8 cellular contexts compared by ENCODE assay signal in the genomic region with DNA sequence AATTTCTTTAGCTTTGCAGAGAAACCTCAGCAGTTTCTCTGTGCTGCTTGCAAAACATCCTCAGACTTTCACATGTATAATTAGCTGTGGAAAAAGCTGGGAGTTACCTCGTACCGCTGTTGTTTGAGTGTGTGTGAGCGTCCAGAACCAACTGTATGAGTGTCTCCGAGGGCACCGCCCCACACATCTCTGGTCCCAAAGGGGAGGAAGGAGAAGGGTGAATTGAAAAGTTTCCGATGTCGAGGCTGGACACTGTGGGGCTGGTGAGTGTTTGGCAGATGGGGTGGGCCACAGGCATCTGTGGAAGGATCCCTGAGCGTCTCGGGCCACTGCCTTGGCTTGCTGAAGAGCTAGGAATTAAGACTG. TPM values are rescaled to one million over a fixed set of nuclear protein-coding genes. Genes with fewer than 3 reads are reported as not detected.
DNase-seq lines count a peak whose midpoint lies in the region; ATAC-seq and TF ChIP-seq lines count a peak whose summit lies in the region.

No MANE protein-coding gene starts in this region.

- no peaks in the 10 kb centered on the region for H3K9me3 ChIP-seq in CD4-positive, CD25-positive, alpha-beta regulatory T cell (ENCODE audit: control insufficient read depth in 2 of 2, low read length in 2 of 2)
- no peaks in the 10 kb centered on the region for H3K9me3 ChIP-seq in gastroesophageal sphincter
- no peaks in the 10 kb centered on the region for H3K9me3 ChIP-seq in parathyroid adenoma (ENCODE audit: control insufficient read depth, low read length)

- H3K4me2 ChIP-seq in parathyroid adenoma (ENCODE audit: low read length) = peak overlapping the region; percentile 82

- no peak for ATAC-seq in CD4-positive, CD25-positive, alpha-beta regulatory T cell (ENCODE audit: low read depth in 2 of 2)
- ATAC-seq in gastroesophageal sphincter (peak; percentile 6), GM21526 (IDR thresholded peaks at IDR 0.05; ENCODE audit: low FRiP score, unreplicated experiment) (no peak)

- H3K4me1 Mint-ChIP-seq in CD4-positive, CD25-positive, alpha-beta regulatory T cell = peaks cover 4 to 65% (median 34%) of the 10 kb centered on the region in 4 donors
- H3K4me1 Mint-ChIP-seq in activated T-helper 1 cell treated with anti-CD3 and anti-CD28 coated beads, Interleukin-12 subunit alpha, Interleukin-12 subunit beta, Interleukin-2, Interleukin-4 antibody, amounts not matched to agents 30 ng/mL and 10 ng/mL and 1 ng/mL, durations not matched to agents 14 hours and 24 hours and 36 hours (ENCODE audit: low read depth) = peaks cover 84% of the 10 kb centered on the region

- H3K27me3 Mint-ChIP-seq in CD4-positive, CD25-positive, alpha-beta regulatory T cell = no peaks in the 10 kb centered on the region
- no peaks in the 10 kb centered on the region for H3K27me3 Mint-ChIP-seq in activated T-helper 1 cell treated with anti-CD3 and anti-CD28 coated beads, Interleukin-12 subunit alpha, Interleukin-12 subunit beta, Interleukin-2, Interleukin-4 antibody, amounts not matched to agents 30 ng/mL and 10 ng/mL and 1 ng/mL, durations not matched to agents 14 hours and 24 hours and 36 hours (ENCODE audit: insufficient read depth)

- peaks cover 8% of the 10 kb centered on the region for H3K79me2 ChIP-seq in parathyroid adenoma

- H3K9me3 Mint-ChIP-seq in CD4-positive, CD25-positive, alpha-beta regulatory T cell = peaks cover 0 to 3% (median 0%) of the 10 kb centered on the region in 7 donors
- no peaks in the 10 kb centered on the region for H3K9me3 Mint-ChIP-seq in activated T-helper 1 cell treated with anti-CD3 and anti-CD28 coated beads, Interleukin-12 subunit alpha, Interleukin-12 subunit beta, Interleukin-2, Interleukin-4 antibody, amounts not matched to agents 30 ng/mL and 10 ng/mL and 1 ng/mL, durations not matched to agents 14 hours and 24 hours and 36 hours

- peak overlapping the region; percentile 93 for H3K4me3 ChIP-seq in CD4-positive, CD25-positive, alpha-beta regulatory T cell (ENCODE audit: low read depth, low read length)
- H3K4me3 ChIP-seq in gastroesophageal sphincter (peak overlapping the region; percentile 66 to 76), parathyroid adenoma (ENCODE audit: low read depth, low read length) (peak overlapping the region; percentile 60)

- H3K4me1 ChIP-seq in CD4-positive, CD25-positive, alpha-beta regulatory T cell (ENCODE audit: control insufficient read depth, insufficient read depth, low read length, poor library complexity, severe bottlenecking) = peaks cover 58% of the 10 kb centered on the region
- H3K4me1 ChIP-seq in gastroesophageal sphincter (peaks cover 0 to 54% (median 30%) of the 10 kb centered on the region in 3 donors), parathyroid adenoma (peaks cover 3% of the 10 kb centered on the region)

- H3K36me3 Mint-ChIP-seq in CD4-positive, CD25-positive, alpha-beta regulatory T cell = peaks cover 16% of the 10 kb centered on the region
- H3K36me3 Mint-ChIP-seq in activated T-helper 1 cell treated with anti-CD3 and anti-CD28 coated beads, Interleukin-12 subunit alpha, Interleukin-12 subunit beta, Interleukin-2, Interleukin-4 antibody, amounts not matched to agents 30 ng/mL and 10 ng/mL and 1 ng/mL, durations not matched to agents 14 hours and 24 hours and 36 hours (ENCODE audit: low read depth) = peaks cover 16% of the 10 kb centered on the region

- peaks cover 8% of the 10 kb centered on the region for H3K36me3 ChIP-seq in CD4-positive, CD25-positive, alpha-beta regulatory T cell (ENCODE audit: control insufficient read depth, insufficient read depth, low read length)
- H3K36me3 ChIP-seq in gastroesophageal sphincter (peaks cover 0 to 4% of the 10 kb centered on the region in 2 donors), parathyroid adenoma (ENCODE audit: control insufficient read depth, insufficient read depth, low read length) (no peaks in the 10 kb centered on the region)

- H3K27ac ChIP-seq in CD4-positive, CD25-positive, alpha-beta regulatory T cell (ENCODE audit: insufficient read depth, low read length, poor library complexity, severe bottlenecking) = peak overlapping the region; percentile 88
- peak overlapping the region; percentile 88 to 95 (median 94) for H3K27ac ChIP-seq in gastroesophageal sphincter
- peak overlapping the region; percentile 78 for H3K27ac ChIP-seq in parathyroid adenoma

- H2AFZ ChIP-seq in parathyroid adenoma = peak overlapping the region; percentile 86

- H3K27me3 ChIP-seq in CD4-positive, CD25-positive, alpha-beta regulatory T cell (ENCODE audit: control insufficient read depth, insufficient read depth, low read length) = no peaks in the 10 kb centered on the region
- H3K27me3 ChIP-seq in gastroesophageal sphincter = no peaks in the 10 kb centered on the region
- no peaks in the 10 kb centered on the region for H3K27me3 ChIP-seq in parathyroid adenoma (ENCODE audit: control insufficient read depth, insufficient read depth, low read length)

- no peak for TF ChIP-seq POLR2A in gastroesophageal sphincter (IDR thresholded peaks at IDR 0.05)

- H3K4me3 Mint-ChIP-seq in CD4-positive, CD25-positive, alpha-beta regulatory T cell = peak overlapping the region; percentile 90 to 100 (median 99)
- peak overlapping the region; percentile 92 for H3K4me3 Mint-ChIP-seq in activated T-helper 1 cell treated with anti-CD3 and anti-CD28 coated beads, Interleukin-12 subunit alpha, Interleukin-12 subunit beta, Interleukin-2, Interleukin-4 antibody, amounts not matched to agents 30 ng/mL and 10 ng/mL and 1 ng/mL, durations not matched to agents 14 hours and 24 hours and 36 hours

- no peak for TF ChIP-seq EP300 in gastroesophageal sphincter (IDR thresholded peaks at IDR 0.05)

- WGBS in gastroesophageal sphincter (ENCODE audit: low coverage in 1 of 2), 2 donors = 0% methylated on average over 7 of the region's 9 CpGs; no CpG with 5 or more reads in 1 of the 2 donors

- no peak for TF ChIP-seq CTCF in gastroesophageal sphincter (IDR thresholded peaks at IDR 0.05)
- TF ChIP-seq CTCF in parathyroid adenoma (IDR thresholded peaks at IDR 0.05) = no peak

- intact Hi-C loops in activated T-helper 1 cell treated with anti-CD3 and anti-CD28 coated beads, Interleukin-12 subunit alpha, Interleukin-12 subunit beta, Interleukin-2, Interleukin-4 antibody, amounts not matched to agents 30 ng/mL and 10 ng/mL and 1 ng/mL, durations not matched to agents 14 hours and 24 hours and 36 hours (cut with micrococcal nuclease) = loop anchor here (1.0 to 10.0 kb wide), 9 partner anchors 36 to 1483 kb away; a partner anchor contains a TSS

- H3K27ac Mint-ChIP-seq in CD4-positive, CD25-positive, alpha-beta regulatory T cell = peak overlapping the region; percentile 97 to 99 (median 98)
- H3K27ac Mint-ChIP-seq in activated T-helper 1 cell treated with anti-CD3 and anti-CD28 coated beads, Interleukin-12 subunit alpha, Interleukin-12 subunit beta, Interleukin-2, Interleukin-4 antibody, amounts not matched to agents 30 ng/mL and 10 ng/mL and 1 ng/mL, durations not matched to agents 14 hours and 24 hours and 36 hours = peak overlapping the region; percentile 86

- no peak for DNase-seq in CD4-positive, CD25-positive, alpha-beta regulatory T cell
- DNase-seq in HuH-7 (ENCODE audit: low spot score) (peak; percentile 18), KG1 (lab: John Stamatoyannopoulos, UW) (no peak), LoVo (ENCODE audit: low spot score) (no peak)
- DNase-seq in activated T-helper 1 cell treated with anti-CD3 and anti-CD28 coated beads, Interleukin-12 subunit alpha, Interleukin-12 subunit beta, Interleukin-2, Interleukin-4 antibody, amounts not matched to agents 30 ng/mL and 10 ng/mL and 1 ng/mL, durations not matched to agents 14 hours and 24 hours and 36 hours (ENCODE audit: low spot score) = no peak

- no peak overlapping the region for H3K9ac ChIP-seq in parathyroid adenoma

RNA-seq across cellular contexts. Expression of a gene that starts 1.2 kb away (rescaled TPM):
- total RNA-seq in CD4-positive, CD25-positive, alpha-beta regulatory T cell = 149 TPM
- 10 to 100 TPM; 25.8 to 39.6 (median 31.7) TPM for polyA plus RNA-seq in CD4-positive, CD25-positive, alpha-beta regulatory T cell
- 47.4 and 49.8 TPM in 2 replicates for total RNA-seq in activated T-helper 1 cell treated with anti-CD3 and anti-CD28 coated beads, Interleukin-12 subunit alpha, Interleukin-12 subunit beta, Interleukin-2, Interleukin-4 antibody, amounts not matched to agents 30 ng/mL and 10 ng/mL and 1 ng/mL, durations not matched to agents 14 hours and 24 hours and 36 hours
- total RNA-seq in gastroesophageal sphincter = 100 to 1,000 TPM; 211 to 454 (median 257) TPM
